ENCODE assay signal across 24 cellular contexts in the genomic region with DNA sequence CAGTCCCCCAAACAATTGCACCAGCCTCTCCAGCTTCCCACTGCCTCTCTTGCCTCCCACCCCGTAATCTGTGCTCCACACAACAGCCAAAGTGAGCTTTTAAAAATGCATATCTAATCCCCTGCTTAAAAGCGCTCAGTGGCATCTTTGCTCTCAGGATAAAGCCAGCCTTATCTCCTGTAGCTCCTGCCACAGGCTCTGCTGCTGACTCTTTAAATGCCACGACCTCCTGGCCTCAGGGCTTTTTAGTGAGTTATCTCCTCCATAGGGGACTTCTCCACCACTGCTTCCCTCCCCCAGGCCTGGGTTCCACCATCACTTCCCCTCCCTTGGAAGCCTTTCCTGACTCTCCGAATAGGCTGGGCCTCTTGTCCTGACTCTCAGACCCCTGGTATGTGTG.
DNase-seq lines count a peak whose midpoint lies in the region; ATAC-seq and TF ChIP-seq lines count a peak whose summit lies in the region.
"Had no signal": no experiment of that assay in that cellular context is flagged by ENCODE, and none has a peak within 500 bp of the region (broad histone marks: within the 10 kb centered on the region; RNA-seq: fewer than 3 reads in every experiment).

No MANE protein-coding gene starts in this region.

- peak overlapping the region; percentile 61 for H3K27ac Mint-ChIP-seq in central memory CD8-positive, alpha-beta T cell (ENCODE audit: low read depth)
- H3K27ac Mint-ChIP-seq in neural crest cell (ENCODE audit: unreplicated experiment) = peak overlapping the region; percentile 64
- H3K27ac Mint-ChIP-seq: activated naive CD8-positive, alpha-beta T cell treated with anti-CD3 and anti-CD28 coated beads, Interleukin-2, amount 10 ng/mL, durations not matched to agents 7 days and 5 days; CD8-positive, alpha-beta T cell had no signal

- no peaks in the 10 kb centered on the region for H3K9me3 Mint-ChIP-seq in central memory CD8-positive, alpha-beta T cell
- no peaks in the 10 kb centered on the region for H3K9me3 Mint-ChIP-seq in neural crest cell
- H3K9me3 Mint-ChIP-seq: activated naive CD8-positive, alpha-beta T cell treated with anti-CD3 and anti-CD28 coated beads, Interleukin-2, amount 10 ng/mL, durations not matched to agents 7 days and 5 days; CD8-positive, alpha-beta T cell; IgD-negative memory B cell; stimulated activated naive CD8-positive, alpha-beta T cell treated with anti-CD3 and anti-CD28 coated beads, Interleukin-15, amount 100 ng/mL, for 72 hours had no signal

- H3K4me3 Mint-ChIP-seq in central memory CD8-positive, alpha-beta T cell = no peak overlapping the region
- no peak overlapping the region for H3K4me3 Mint-ChIP-seq in neural crest cell
- H3K4me3 Mint-ChIP-seq: activated naive CD8-positive, alpha-beta T cell treated with anti-CD3 and anti-CD28 coated beads, Interleukin-2, amount 10 ng/mL, durations not matched to agents 7 days and 5 days; CD8-positive, alpha-beta T cell; IgD-negative memory B cell; stimulated activated naive CD8-positive, alpha-beta T cell treated with anti-CD3 and anti-CD28 coated beads, Interleukin-15, amount 100 ng/mL, for 72 hours had no signal

- peaks cover 17% of the 10 kb centered on the region for H3K4me1 Mint-ChIP-seq in central memory CD8-positive, alpha-beta T cell
- H3K4me1 Mint-ChIP-seq in neural crest cell = peaks cover 46% of the 10 kb centered on the region
- H3K4me1 Mint-ChIP-seq: activated naive CD8-positive, alpha-beta T cell treated with anti-CD3 and anti-CD28 coated beads, Interleukin-2, amount 10 ng/mL, durations not matched to agents 7 days and 5 days; IgD-negative memory B cell had no signal

- TF ChIP-seq CTCF in neural crest cell (conservative IDR thresholded peaks at IDR 0.05) (no peak), mucosa of descending colon (IDR thresholded peaks at IDR 0.05) (no peak)

- H3K4me3 ChIP-seq in NT2/D1 (ENCODE audit: insufficient read length, low read depth) (no peak overlapping the region), mucosa of descending colon (no peak overlapping the region)
- H3K4me3 ChIP-seq: heart left ventricle, prostate gland, tibial nerve had no signal

- peaks cover 2% of the 10 kb centered on the region for H3K36me3 Mint-ChIP-seq in central memory CD8-positive, alpha-beta T cell (ENCODE audit: insufficient read depth)
- H3K36me3 Mint-ChIP-seq in neural crest cell (ENCODE audit: low read depth) = no peaks in the 10 kb centered on the region
- H3K36me3 Mint-ChIP-seq: activated naive CD8-positive, alpha-beta T cell treated with anti-CD3 and anti-CD28 coated beads, Interleukin-2, amount 10 ng/mL, durations not matched to agents 7 days and 5 days; CD8-positive, alpha-beta T cell; IgD-negative memory B cell had no signal

- ATAC-seq in central memory CD8-positive, alpha-beta T cell (replicated peaks; ENCODE audit: extremely low read depth, poor library complexity, severe bottlenecking) = no peak
- ATAC-seq in mucosa of descending colon = no peak
- ATAC-seq: CD8-positive, alpha-beta T cell; heart left ventricle; stimulated activated naive CD8-positive, alpha-beta T cell treated with anti-CD3 and anti-CD28 coated beads, Interleukin-15, amount 100 ng/mL, for 72 hours had no signal

- H3K27me3 ChIP-seq in NT2/D1 (ENCODE audit: insufficient read depth, insufficient read length) = peaks cover 3% of the 10 kb centered on the region
- H3K27me3 ChIP-seq: heart left ventricle, neutrophil, tibial nerve had no signal

- peak overlapping the region; percentile 32 for H3K9ac ChIP-seq in NT2/D1 (ENCODE audit: insufficient read length, low read depth)

- H3K27me3 Mint-ChIP-seq in central memory CD8-positive, alpha-beta T cell = no peaks in the 10 kb centered on the region
- no peaks in the 10 kb centered on the region for H3K27me3 Mint-ChIP-seq in neural crest cell (ENCODE audit: low read depth)
- H3K27me3 Mint-ChIP-seq: activated naive CD8-positive, alpha-beta T cell treated with anti-CD3 and anti-CD28 coated beads, Interleukin-2, amount 10 ng/mL, durations not matched to agents 7 days and 5 days; IgD-negative memory B cell; stimulated activated naive CD8-positive, alpha-beta T cell treated with anti-CD3 and anti-CD28 coated beads, Interleukin-15, amount 100 ng/mL, for 72 hours had no signal

- intact Hi-C loops in mucosa of descending colon (cut with DNase I, micrococcal nuclease) = no loop called here

- DNase-seq in D341Med (ENCODE audit: low spot score) (peak; percentile 63), NT2/D1 (ENCODE audit: low read depth, low spot score) (no peak), neural crest cell (ENCODE audit: low read depth, low spot score) (no peak), NCI-H1092 (lab: John Stamatoyannopoulos, UW) (no peak), middle frontal gyrus (ENCODE audit: extremely low spot score, low spot score) (no peak), mucosa of descending colon (no peak), activated gamma-delta T cell treated with Interleukin-2 at 50 U/mL for 16 hours (no peak)
- DNase-seq in central memory CD8-positive, alpha-beta T cell (ENCODE audit: low spot score in 2 of 2) = no peak
- DNase-seq: activated effector memory CD4-positive, alpha-beta T cell treated with anti-CD3 and anti-CD28 coated beads, Interleukin-2, amount 50 U/mL, for 16 hours; activated naive CD8-positive, alpha-beta T cell treated with anti-CD3 and anti-CD28 coated beads, Interleukin-2, amount 10 ng/mL, durations not matched to agents 7 days and 5 days; activated T-cell treated with anti-CD3 and anti-CD28 coated beads, Interleukin-2, amount 50 U/mL, for 1 hour; CD8-positive, alpha-beta T cell; effector CD4-positive, alpha-beta T cell; heart left ventricle; mammary epithelial cell; NCI-H1092 treated with DMSO at 0.1 percent for 48 hours; NCI-H187; NCI-H69; stimulated activated naive CD8-positive, alpha-beta T cell treated with anti-CD3 and anti-CD28 coated beads, Interleukin-15, amount 100 ng/mL, for 72 hours; T-helper 1 cell had no signal

- H3K9me3 ChIP-seq in NT2/D1 (ENCODE audit: insufficient read depth, low read length) (no peaks in the 10 kb centered on the region), mucosa of descending colon (no peaks in the 10 kb centered on the region)
- H3K9me3 ChIP-seq: heart left ventricle, neutrophil, prostate gland, tibial nerve had no signal

- H3K36me3 ChIP-seq in NT2/D1 (ENCODE audit: insufficient read depth, insufficient read length, low read length) (no peaks in the 10 kb centered on the region), mucosa of descending colon (ENCODE audit: low read depth) (no peaks in the 10 kb centered on the region)
- H3K36me3 ChIP-seq: heart left ventricle, neutrophil, prostate gland, tibial nerve had no signal

- H3K4me1 ChIP-seq in NT2/D1 (ENCODE audit: insufficient read depth, insufficient read length) = peaks cover 32% of the 10 kb centered on the region
- no peaks in the 10 kb centered on the region for H3K4me1 ChIP-seq in mucosa of descending colon (ENCODE audit: low read depth)
- H3K4me1 ChIP-seq: prostate gland had no signal
